ENCODE assay signal across 1 cellular context in the genomic region with DNA sequence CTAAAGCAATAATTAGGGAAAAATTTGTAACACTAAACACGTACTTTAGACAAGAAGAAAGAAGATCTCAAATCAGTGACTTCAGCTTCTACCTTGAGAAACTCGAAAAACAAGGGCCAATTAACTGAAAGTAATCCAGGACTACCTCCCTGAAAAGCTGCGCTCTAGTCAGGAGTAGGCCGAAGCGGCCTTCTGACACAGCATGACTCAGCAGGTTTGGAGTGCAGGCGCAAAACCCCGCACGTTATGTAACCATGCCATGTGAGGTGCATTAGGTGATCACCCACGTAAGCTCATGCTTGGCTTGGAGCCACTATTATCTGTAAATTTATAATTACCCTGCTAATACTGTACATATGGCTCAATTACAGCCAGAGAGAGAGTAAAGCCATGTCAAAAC.
TF ChIP-seq lines count a peak whose summit lies in the region.

No MANE protein-coding gene starts in this region.

TF ChIP-seq in K562, 482 proteins besides CTCF, POLR2A, EP300 and RAD21 (continued from another document):
- TF ChIP-seq, protein P1, sequence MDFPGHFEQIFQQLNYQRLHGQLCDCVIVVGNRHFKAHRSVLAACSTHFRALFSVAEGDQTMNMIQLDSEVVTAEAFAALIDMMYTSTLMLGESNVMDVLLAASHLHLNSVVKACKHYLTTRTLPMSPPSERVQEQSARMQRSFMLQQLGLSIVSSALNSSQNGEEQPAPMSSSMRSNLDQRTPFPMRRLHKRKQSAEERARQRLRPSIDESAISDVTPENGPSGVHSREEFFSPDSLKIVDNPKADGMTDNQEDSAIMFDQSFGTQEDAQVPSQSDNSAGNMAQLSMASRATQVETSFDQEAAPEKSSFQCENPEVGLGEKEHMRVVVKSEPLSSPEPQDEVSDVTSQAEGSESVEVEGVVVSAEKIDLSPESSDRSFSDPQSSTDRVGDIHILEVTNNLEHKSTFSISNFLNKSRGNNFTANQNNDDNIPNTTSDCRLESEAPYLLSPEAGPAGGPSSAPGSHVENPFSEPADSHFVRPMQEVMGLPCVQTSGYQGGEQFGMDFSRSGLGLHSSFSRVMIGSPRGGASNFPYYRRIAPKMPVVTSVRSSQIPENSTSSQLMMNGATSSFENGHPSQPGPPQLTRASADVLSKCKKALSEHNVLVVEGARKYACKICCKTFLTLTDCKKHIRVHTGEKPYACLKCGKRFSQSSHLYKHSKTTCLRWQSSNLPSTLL (IDR thresholded peaks at IDR 0.05) = no peak
- TF ChIP-seq HEY1 (CRISPR knock-in tag; IDR thresholded peaks at IDR 0.05; ENCODE audit: borderline replicate concordance) (no peak), EGR1 (conservative IDR thresholded peaks at IDR 0.05) (no peak), CBFB (CRISPR knock-in tag; IDR thresholded peaks at IDR 0.05) (no peak), MCM7 (IDR thresholded peaks at IDR 0.05) (no peak), TEAD1 (CRISPR knock-in tag; IDR thresholded peaks at IDR 0.05) (no peak), CREBBP (IDR thresholded peaks at IDR 0.05; ENCODE audit: low read depth, low read length) (no peak), RBBP5 (IDR thresholded peaks at IDR 0.05; ENCODE audit: borderline replicate concordance, insufficient read depth, low read length, poor library complexity, severe bottlenecking) (no peak), NFE2 (IDR thresholded peaks at IDR 0.05; ENCODE audit: low read depth) (peak; percentile 84), TSC22D4 (tag; IDR thresholded peaks at IDR 0.05) (no peak), NR3C1 (CRISPR knock-in tag; IDR thresholded peaks at IDR 0.05) (no peak), KDM4B (IDR thresholded peaks at IDR 0.05; ENCODE audit: borderline replicate concordance in 2 of 2, low read depth in 1 of 2) (no peak), ZFP30 (CRISPR knock-in tag; IDR thresholded peaks at IDR 0.05; ENCODE audit: borderline replicate concordance) (no peak), MECOM (CRISPR knock-in tag; IDR thresholded peaks at IDR 0.05) (no peak), MAFG (tag; conservative IDR thresholded peaks at IDR 0.05) (peak; percentile 92), ZNF239 (CRISPR knock-in tag; IDR thresholded peaks at IDR 0.05) (no peak), HDGF (IDR thresholded peaks at IDR 0.05) (no peak), PTTG1 (tag; IDR thresholded peaks at IDR 0.05; ENCODE audit: low read depth) (no peak), SMARCE1 (IDR thresholded peaks at IDR 0.05) (no peak), SP1 (CRISPR knock-in tag; IDR thresholded peaks at IDR 0.05) (no peak), CXXC5 (CRISPR knock-in tag; IDR thresholded peaks at IDR 0.05) (0 out of 2 replicates have a peak, but pooled peaks have one; percentile 25), KLF13 (tag; IDR thresholded peaks at IDR 0.05; ENCODE audit: borderline replicate concordance, low read depth) (no peak), CHD4 (IDR thresholded peaks at IDR 0.05; ENCODE audit: insufficient read depth, insufficient replicate concordance, low read depth, low read length, poor library complexity, severe bottlenecking) (no peak), ARID1B (IDR thresholded peaks at IDR 0.05) (peak; percentile 19; the same call in 1 of the 2 replicates), ZBTB8A (IDR thresholded peaks at IDR 0.05; ENCODE audit: partially characterized antibody) (no peak)
- TF ChIP-seq, protein P2, sequence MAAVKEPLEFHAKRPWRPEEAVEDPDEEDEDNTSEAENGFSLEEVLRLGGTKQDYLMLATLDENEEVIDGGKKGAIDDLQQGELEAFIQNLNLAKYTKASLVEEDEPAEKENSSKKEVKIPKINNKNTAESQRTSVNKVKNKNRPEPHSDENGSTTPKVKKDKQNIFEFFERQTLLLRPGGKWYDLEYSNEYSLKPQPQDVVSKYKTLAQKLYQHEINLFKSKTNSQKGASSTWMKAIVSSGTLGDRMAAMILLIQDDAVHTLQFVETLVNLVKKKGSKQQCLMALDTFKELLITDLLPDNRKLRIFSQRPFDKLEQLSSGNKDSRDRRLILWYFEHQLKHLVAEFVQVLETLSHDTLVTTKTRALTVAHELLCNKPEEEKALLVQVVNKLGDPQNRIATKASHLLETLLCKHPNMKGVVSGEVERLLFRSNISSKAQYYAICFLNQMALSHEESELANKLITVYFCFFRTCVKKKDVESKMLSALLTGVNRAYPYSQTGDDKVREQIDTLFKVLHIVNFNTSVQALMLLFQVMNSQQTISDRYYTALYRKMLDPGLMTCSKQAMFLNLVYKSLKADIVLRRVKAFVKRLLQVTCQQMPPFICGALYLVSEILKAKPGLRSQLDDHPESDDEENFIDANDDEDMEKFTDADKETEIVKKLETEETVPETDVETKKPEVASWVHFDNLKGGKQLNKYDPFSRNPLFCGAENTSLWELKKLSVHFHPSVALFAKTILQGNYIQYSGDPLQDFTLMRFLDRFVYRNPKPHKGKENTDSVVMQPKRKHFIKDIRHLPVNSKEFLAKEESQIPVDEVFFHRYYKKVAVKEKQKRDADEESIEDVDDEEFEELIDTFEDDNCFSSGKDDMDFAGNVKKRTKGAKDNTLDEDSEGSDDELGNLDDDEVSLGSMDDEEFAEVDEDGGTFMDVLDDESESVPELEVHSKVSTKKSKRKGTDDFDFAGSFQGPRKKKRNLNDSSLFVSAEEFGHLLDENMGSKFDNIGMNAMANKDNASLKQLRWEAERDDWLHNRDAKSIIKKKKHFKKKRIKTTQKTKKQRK (IDR thresholded peaks at IDR 0.05; ENCODE audit: borderline replicate concordance, low read depth, low read length) = peak; percentile 77
- TF ChIP-seq, protein P3, sequence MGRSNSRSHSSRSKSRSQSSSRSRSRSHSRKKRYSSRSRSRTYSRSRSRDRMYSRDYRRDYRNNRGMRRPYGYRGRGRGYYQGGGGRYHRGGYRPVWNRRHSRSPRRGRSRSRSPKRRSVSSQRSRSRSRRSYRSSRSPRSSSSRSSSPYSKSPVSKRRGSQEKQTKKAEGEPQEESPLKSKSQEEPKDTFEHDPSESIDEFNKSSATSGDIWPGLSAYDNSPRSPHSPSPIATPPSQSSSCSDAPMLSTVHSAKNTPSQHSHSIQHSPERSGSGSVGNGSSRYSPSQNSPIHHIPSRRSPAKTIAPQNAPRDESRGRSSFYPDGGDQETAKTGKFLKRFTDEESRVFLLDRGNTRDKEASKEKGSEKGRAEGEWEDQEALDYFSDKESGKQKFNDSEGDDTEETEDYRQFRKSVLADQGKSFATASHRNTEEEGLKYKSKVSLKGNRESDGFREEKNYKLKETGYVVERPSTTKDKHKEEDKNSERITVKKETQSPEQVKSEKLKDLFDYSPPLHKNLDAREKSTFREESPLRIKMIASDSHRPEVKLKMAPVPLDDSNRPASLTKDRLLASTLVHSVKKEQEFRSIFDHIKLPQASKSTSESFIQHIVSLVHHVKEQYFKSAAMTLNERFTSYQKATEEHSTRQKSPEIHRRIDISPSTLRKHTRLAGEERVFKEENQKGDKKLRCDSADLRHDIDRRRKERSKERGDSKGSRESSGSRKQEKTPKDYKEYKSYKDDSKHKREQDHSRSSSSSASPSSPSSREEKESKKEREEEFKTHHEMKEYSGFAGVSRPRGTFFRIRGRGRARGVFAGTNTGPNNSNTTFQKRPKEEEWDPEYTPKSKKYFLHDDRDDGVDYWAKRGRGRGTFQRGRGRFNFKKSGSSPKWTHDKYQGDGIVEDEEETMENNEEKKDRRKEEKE (IDR thresholded peaks at IDR 0.05; ENCODE audit: borderline replicate concordance in 1 of 2, control insufficient read depth in 1 of 2, low read depth in 2 of 2, low read length in 1 of 2) = no peak
TF ChIP-seq in K562: peak in this region for 24.
